ENCODE assay signal across 8 cellular contexts in genomic region chr21:45330075-45330781, GRCh38. TPM values are rescaled to one million over a fixed set of nuclear protein-coding genes. Genes with fewer than 3 reads are reported as not detected.
DNase-seq lines count a peak whose midpoint lies in the region; ATAC-seq, FAIRE-seq and TF ChIP-seq lines count a peak whose summit lies in the region.

No MANE protein-coding gene starts in this region.

- DNase-seq in AG04450 (ENCODE audit: low read depth, low spot score) (peak; percentile 78), bronchial epithelial cell (ENCODE audit: low read depth) (peak; percentile 63), lower lobe of right lung (peak; percentile 89), HUDEP-2 (lab: John Stamatoyannopoulos, UW; ENCODE audit: unreplicated experiment in 76 of 76) (no peak)
- DNase-seq in central memory CD4-positive, alpha-beta T cell = no peak

- H3K36me3 ChIP-seq in HUES48 (ENCODE audit: control insufficient read depth, insufficient read depth, low read length) = no peaks in the 10 kb centered on the region
- H3K36me3 ChIP-seq in bronchial epithelial cell (ENCODE audit: control insufficient read depth, insufficient read depth, low read length) = no peaks in the 10 kb centered on the region
- no peaks in the 10 kb centered on the region for H3K36me3 ChIP-seq in lower lobe of right lung

- intact Hi-C loops in lower lobe of right lung (cut with DNase I) = no loop called here

- CTCF ChIA-PET in AG04450 (lab: Charles Lee) = interaction anchor here (1.1 kb wide), 1 partner anchor 21 kb away, joined by 4 read pairs; no protein-coding TSS in a partner anchor

- H3K9me3 ChIP-seq in AG04450 (ENCODE audit: control insufficient read depth, insufficient read depth, low read length) (no peaks in the 10 kb centered on the region; the same call in 1 of the 2 replicates), HUES48 (ENCODE audit: control insufficient read depth, insufficient read depth, low read length) (no peaks in the 10 kb centered on the region), lower lobe of right lung (no peaks in the 10 kb centered on the region)

- H3K9ac ChIP-seq in HUES48 (ENCODE audit: low read depth, low read length) = peak overlapping the region; percentile 24; the same call in 1 of the 2 replicates

- peak; percentile 83 to 88 for ATAC-seq in lower lobe of right lung
- ATAC-seq in HG03442 (IDR thresholded peaks at IDR 0.05; ENCODE audit: unreplicated experiment) = no peak
- ATAC-seq in HG03159 (IDR thresholded peaks at IDR 0.05; ENCODE audit: unreplicated experiment) = no peak

- H3K27me3 ChIP-seq in AG04450 (ENCODE audit: control insufficient read depth, insufficient read depth, low read length) (no peaks in the 10 kb centered on the region), HUES48 (ENCODE audit: control insufficient read depth, insufficient read depth, low read length) (no peaks in the 10 kb centered on the region), bronchial epithelial cell (ENCODE audit: control insufficient read depth, insufficient read depth, low read length) (no peaks in the 10 kb centered on the region), lower lobe of right lung (ENCODE audit: low read depth) (no peaks in the 10 kb centered on the region)

- FAIRE-seq in bronchial epithelial cell (lab: Jason Lieb, UNC) = no peak

- peak overlapping the region; percentile 93 for H3K27ac ChIP-seq in AG04450 (ENCODE audit: low read depth, low read length)
- peak overlapping the region; percentile 87 for H3K27ac ChIP-seq in HUES48 (ENCODE audit: low read depth, low read length)
- peak overlapping the region; percentile 73 for H3K27ac ChIP-seq in lower lobe of right lung

- TF ChIP-seq CTCF in AG04450 (IDR thresholded peaks at IDR 0.05; ENCODE audit: low read depth, low read length) (no peak), bronchial epithelial cell (IDR thresholded peaks at IDR 0.05; ENCODE audit: insufficient read depth, low read length, severe bottlenecking) (no peak), lower lobe of right lung (IDR thresholded peaks at IDR 0.05) (no peak)

- H3K4me3 ChIP-seq in AG04450 (ENCODE audit: low read depth, low read length) = no peak overlapping the region
- H3K4me3 ChIP-seq in HUES48 (ENCODE audit: low read depth, low read length) = no peak overlapping the region
- H3K4me3 ChIP-seq in bronchial epithelial cell (ENCODE audit: low read depth, low read length) = no peak overlapping the region
- peak overlapping the region; percentile 22 for H3K4me3 ChIP-seq in lower lobe of right lung

- POLR2A ChIA-PET in AG04450 (lab: Yijun Ruan, JAX) = interaction anchor here (1.0 to 1.2 kb wide), 3 partner anchors 13 to 97 kb away, joined by 3 read pairs; no protein-coding TSS in a partner anchor

- H3K4me1 ChIP-seq in HUES48 (ENCODE audit: control insufficient read depth, insufficient read depth, low read length) (peaks cover 37% of the 10 kb centered on the region), lower lobe of right lung (peaks cover 16% of the 10 kb centered on the region)

RNA-seq across cellular contexts. Expression of gene POFUT2, which starts 42.5 kb away (rescaled TPM):
- 34.2 and 35.5 TPM in 2 replicates for polyA plus RNA-seq in AG04450 (2011; rRNA removed)
- polyA minus RNA-seq in AG04450 (2011; rRNA and poly(A)+ RNA removed) = 15.6 and 26.6 TPM in 2 replicates
- total RNA-seq in bronchial epithelial cell (8.6 and 9.0 TPM in 2 replicates), lower lobe of right lung (29.1 TPM)

Comparison
In these comparisons a context has a peak if more than half of its experiments do, and no peak if none do; other contexts are left out.
1. DNase-seq: peak in AG04450 (single experiment), bronchial epithelial cell (single experiment) and lower lobe of right lung (single experiment); none in HUDEP-2 (0 of 76) and central memory CD4-positive, alpha-beta T cell (single experiment).
2. ATAC-seq: peak in lower lobe of right lung (2 of 2); none in HG03442 (single experiment) and HG03159 (single experiment).
3. Peak in every context shown above with its lines, with median percentiles within 50 percentile points of each other: H3K27ac ChIP-seq.